ENCODE assay signal across 1 cellular context in genomic region chr3:184241447-184242296, GRCh38.
A peak's percentile ranks its signal among the peaks of the same experiment; 100 is the strongest.
TF ChIP-seq lines count a peak whose summit lies in the region.

No MANE protein-coding gene starts in this region.

TF ChIP-seq in endothelial cell of umbilical vein, 7 proteins besides CTCF, POLR2A, EP300 and RAD21 (continued from another document):
- TF ChIP-seq EZH2 (IDR thresholded peaks at IDR 0.05; ENCODE audit: borderline replicate concordance, low read depth, low read length, severe bottlenecking), result peak; percentile 34
